ENCODE assay signal across 2 cellular contexts in genomic region chr22:45976351-45977002, GRCh38.
TF ChIP-seq lines count a peak whose summit lies in the region.

No MANE protein-coding gene starts in this region.

TF ChIP-seq in Ishikawa, 13 proteins besides CTCF, POLR2A, EP300 and RAD21 (continued from another document):
- 0 out of 2 replicates have a peak, but pooled peaks have one; percentile 14 for TF ChIP-seq EGR1 (IDR thresholded peaks at IDR 0.05)
- no peak for TF ChIP-seq YY1 (IDR thresholded peaks at IDR 0.05; ENCODE audit: low read depth)
- TF ChIP-seq TAF1 (IDR thresholded peaks at IDR 0.05; ENCODE audit: low read depth) = peak; percentile 14; the same call in 1 of the 2 replicates
- TF ChIP-seq FOXM1 (IDR thresholded peaks at IDR 0.05; ENCODE audit: borderline replicate concordance, low read depth) = no peak
- no peak for TF ChIP-seq REST (IDR thresholded peaks at IDR 0.05; ENCODE audit: low read depth)
- no peak for TF ChIP-seq CREB1 (IDR thresholded peaks at IDR 0.05; ENCODE audit: low read depth)
- no peak; the same call in 1 of the 2 replicates for TF ChIP-seq MAX (IDR thresholded peaks at IDR 0.05)
- 0 out of 2 replicates have a peak, but pooled peaks have one; percentile 16 for TF ChIP-seq TCF12 (IDR thresholded peaks at IDR 0.05; ENCODE audit: low read depth)
- TF ChIP-seq ZBTB7A (IDR thresholded peaks at IDR 0.05; ENCODE audit: low read depth) = peak; percentile 15; the same call in 1 of the 2 replicates
- no peak for TF ChIP-seq TEAD4 (IDR thresholded peaks at IDR 0.05)
- TF ChIP-seq CEBPB (IDR thresholded peaks at IDR 0.05) = no peak

TF ChIP-seq in H1, 55 proteins besides CTCF, POLR2A, EP300 and RAD21 (continued from another document):
- TF ChIP-seq KDM4A (IDR thresholded peaks at IDR 0.05; ENCODE audit: low read depth, low read length, severe bottlenecking) = peak; percentile 91
